Comparison of ENCODE assay signal across 13 cellular contexts in the genomic region with DNA sequence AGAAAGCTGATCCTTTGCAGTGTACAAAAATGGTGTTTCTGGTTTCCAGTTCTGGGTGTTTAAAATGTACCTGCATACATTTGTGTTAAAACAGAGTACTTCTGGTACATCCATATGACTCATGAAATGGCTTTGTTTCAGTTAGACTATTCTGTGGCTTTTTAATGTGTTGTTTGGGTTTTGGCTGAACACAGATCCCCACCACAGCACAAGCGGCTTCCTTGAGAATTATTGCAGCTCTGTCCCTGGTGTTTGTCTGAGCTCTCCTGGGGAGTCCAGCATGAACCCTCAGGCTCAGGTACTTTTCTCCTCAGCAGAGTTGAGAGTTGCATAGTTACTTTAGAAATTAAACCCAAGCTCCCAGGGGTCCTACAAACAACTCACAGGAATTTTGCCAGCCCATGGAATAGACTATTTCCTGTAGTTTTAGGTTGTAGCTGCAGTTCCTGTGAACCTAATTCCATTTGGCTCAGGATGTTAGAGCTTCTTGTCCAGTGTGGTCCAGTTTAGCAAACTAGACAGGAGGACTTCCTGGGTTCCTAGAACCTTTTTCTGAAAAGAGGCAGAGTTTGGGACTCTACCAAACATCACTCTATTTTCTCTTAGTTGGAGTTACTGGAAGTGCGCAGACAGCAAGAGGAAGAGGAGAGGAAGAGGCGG.
DNase-seq lines count a peak whose midpoint lies in the region; ATAC-seq and TF ChIP-seq lines count a peak whose summit lies in the region.
"Had no signal": no experiment of that assay in that cellular context is flagged by ENCODE, and none has a peak within 500 bp of the region (broad histone marks: within the 10 kb centered on the region; RNA-seq: fewer than 3 reads in every experiment).

No MANE protein-coding gene starts in this region.

- CTCF ChIA-PET in activated naive CD4-positive, alpha-beta T cell treated with anti-CD3 and anti-CD28 coated beads for 36 hours (lab: Charles Lee) = interaction anchor here (0.7 to 3.4 kb wide), 16 partner anchors 8 to 183 kb away, joined by 3 to 46 read pairs (median 4); no protein-coding TSS in a partner anchor
- CTCF ChIA-PET in activated CD8-positive, alpha-beta T cell treated with anti-CD3 and anti-CD28 coated beads for 36 hours (lab: Charles Lee) = interaction anchor here (1.0 to 5.5 kb wide), 17 partner anchors 8 to 179 kb away, joined by 3 to 71 read pairs (median 6); no protein-coding TSS in a partner anchor

- no peaks in the 10 kb centered on the region for H3K9me3 Mint-ChIP-seq in activated naive CD4-positive, alpha-beta T cell treated with anti-CD3 and anti-CD28 coated beads for 36 hours
- no peaks in the 10 kb centered on the region for H3K9me3 Mint-ChIP-seq in activated CD8-positive, alpha-beta T cell treated with anti-CD3 and anti-CD28 coated beads for 36 hours

- peak overlapping the region; percentile 65 for H3K27ac Mint-ChIP-seq in activated naive CD4-positive, alpha-beta T cell treated with anti-CD3 and anti-CD28 coated beads for 36 hours
- H3K27ac Mint-ChIP-seq in activated CD8-positive, alpha-beta T cell treated with anti-CD3 and anti-CD28 coated beads for 36 hours = peak overlapping the region; percentile 48

- H3K36me3 ChIP-seq in subcutaneous abdominal adipose tissue (ENCODE audit: control insufficient read depth in 5 of 5, insufficient read depth in 5 of 5, low read length in 5 of 5) = peaks cover 60 to 99% (median 96%) of the 10 kb centered on the region in 5 donors

- no peak overlapping the region for H3K4me3 ChIP-seq in subcutaneous abdominal adipose tissue (ENCODE audit: low read depth in 1 of 5, low read length in 5 of 5)

- peak overlapping the region; percentile 33 for H3K27ac ChIP-seq in subcutaneous abdominal adipose tissue (ENCODE audit: low read depth, low read length)

- no peak overlapping the region for H3K4me3 Mint-ChIP-seq in activated naive CD4-positive, alpha-beta T cell treated with anti-CD3 and anti-CD28 coated beads for 36 hours
- H3K4me3 Mint-ChIP-seq in activated CD8-positive, alpha-beta T cell treated with anti-CD3 and anti-CD28 coated beads for 36 hours = no peak overlapping the region

- TF ChIP-seq CTCF in activated CD8-positive, alpha-beta T cell treated with anti-CD3 and anti-CD28 coated beads for 36 hours (IDR thresholded peaks at IDR 0.05) = no peak

- H3K36me3 Mint-ChIP-seq in activated naive CD4-positive, alpha-beta T cell treated with anti-CD3 and anti-CD28 coated beads for 36 hours (ENCODE audit: low read depth) = peaks cover 35% of the 10 kb centered on the region
- peaks cover 55% of the 10 kb centered on the region for H3K36me3 Mint-ChIP-seq in activated CD8-positive, alpha-beta T cell treated with anti-CD3 and anti-CD28 coated beads for 36 hours (ENCODE audit: low read depth)

- DNase-seq in activated naive CD4-positive, alpha-beta T cell treated with anti-CD3 and anti-CD28 coated beads for 36 hours = peak; percentile 32
- no peak for DNase-seq in activated naive CD4-positive, alpha-beta T cell treated with anti-CD3 and anti-CD28 coated beads, Interleukin-2, amount 50 U/mL, for 16 hours
- peak; percentile 32 for DNase-seq in activated CD8-positive, alpha-beta T cell treated with anti-CD3 and anti-CD28 coated beads for 36 hours
- DNase-seq in glomerular visceral epithelial cell (ENCODE audit: extremely low spot score) (peak; percentile 59), kidney tubule cell (ENCODE audit: low spot score) (no peak), NCI-H1105 (lab: John Stamatoyannopoulos, UW) (no peak)
- DNase-seq: activated gamma-delta T cell, left colon, NCI-H146, PC-3, posterior cingulate gyrus had no signal

- H3K9ac ChIP-seq in subcutaneous abdominal adipose tissue (ENCODE audit: low read length in 5 of 5) = peak overlapping the region in 2 of 5 donors; percentile 10 to 19

- H3K9me3 ChIP-seq in subcutaneous abdominal adipose tissue (ENCODE audit: control insufficient read depth in 5 of 5, low read length in 5 of 5) = no peaks in the 10 kb centered on the region

- H3K4me1 ChIP-seq in subcutaneous abdominal adipose tissue (ENCODE audit: control insufficient read depth in 5 of 5, insufficient read depth in 5 of 5, low read length in 5 of 5) = peaks cover 3 to 33% (median 19%) of the 10 kb centered on the region in 5 donors

- H3K27me3 Mint-ChIP-seq in activated naive CD4-positive, alpha-beta T cell treated with anti-CD3 and anti-CD28 coated beads for 36 hours (ENCODE audit: low read depth) = no peaks in the 10 kb centered on the region
- H3K27me3 Mint-ChIP-seq in activated CD8-positive, alpha-beta T cell treated with anti-CD3 and anti-CD28 coated beads for 36 hours = no peaks in the 10 kb centered on the region

- no peaks in the 10 kb centered on the region for H3K27me3 ChIP-seq in subcutaneous abdominal adipose tissue (ENCODE audit: control insufficient read depth in 5 of 5, insufficient read depth in 4 of 5, low read length in 5 of 5)

- peaks cover 12% of the 10 kb centered on the region for H3K4me1 Mint-ChIP-seq in activated naive CD4-positive, alpha-beta T cell treated with anti-CD3 and anti-CD28 coated beads for 36 hours (ENCODE audit: low read depth)
- H3K4me1 Mint-ChIP-seq in activated CD8-positive, alpha-beta T cell treated with anti-CD3 and anti-CD28 coated beads for 36 hours (ENCODE audit: low read depth) = peaks cover 11% of the 10 kb centered on the region

- POLR2A ChIA-PET in activated CD8-positive, alpha-beta T cell treated with anti-CD3 and anti-CD28 coated beads for 36 hours (lab: Charles Lee) = interaction anchor here (0.6 to 1.6 kb wide), 2 partner anchors 14 to 20 kb away, joined by 3 to 7 read pairs; no protein-coding TSS in a partner anchor

- intact Hi-C loops in activated naive CD4-positive, alpha-beta T cell treated with anti-CD3 and anti-CD28 coated beads for 36 hours (cut with micrococcal nuclease) = loop anchor here (1.0 to 2.0 kb wide), 2 partner anchors 22 to 102 kb away; no protein-coding TSS in a partner anchor
- intact Hi-C loops in activated CD8-positive, alpha-beta T cell treated with anti-CD3 and anti-CD28 coated beads for 36 hours (cut with micrococcal nuclease) = no loop called here

- peak; percentile 62 for ATAC-seq in activated CD8-positive, alpha-beta T cell treated with anti-CD3 and anti-CD28 coated beads for 36 hours
- no peak for ATAC-seq in GM19035 (IDR thresholded peaks at IDR 0.05; ENCODE audit: unreplicated experiment)
- ATAC-seq: left colon had no signal

Comparison
In these comparisons a context has a peak if more than half of its experiments do, and no peak if none do; other contexts are left out.
1. DNase-seq: peak in activated naive CD4-positive, alpha-beta T cell treated with anti-CD3 and anti-CD28 coated beads for 36 hours (single experiment), activated CD8-positive, alpha-beta T cell treated with anti-CD3 and anti-CD28 coated beads for 36 hours (single experiment) and glomerular visceral epithelial cell (single experiment); none in activated naive CD4-positive, alpha-beta T cell treated with anti-CD3 and anti-CD28 coated beads, Interleukin-2, amount 50 U/mL, for 16 hours (single experiment), kidney tubule cell (single experiment) and NCI-H1105 (single experiment).